ENCODE assay signal across 19 cellular contexts in genomic region chr2:171386627-171387026, GRCh38.
"Had no signal": no experiment of that assay in that cellular context is flagged by ENCODE, and none has a peak within 500 bp of the region (broad histone marks: within the 10 kb centered on the region; RNA-seq: fewer than 3 reads in every experiment).

No MANE protein-coding gene starts in this region.

- H3K27me3 Mint-ChIP-seq: activated naive CD4-positive, alpha-beta T cell treated with anti-CD3 and anti-CD28 coated beads, Interleukin-2, amount 50 U/mL, for 24 hours; effector memory CD8-positive, alpha-beta T cell; stimulated activated naive CD8-positive, alpha-beta T cell treated with anti-CD3 and anti-CD28 coated beads, Interleukin-15, Interleukin-2, amounts not matched to agents 100 ng/mL and 50 ng/mL, for 24 hours had no signal

- H3K4me2 ChIP-seq: hepatocyte had no signal

- ATAC-seq: body of pancreas; effector memory CD8-positive, alpha-beta T cell; psoas muscle; sciatic nerve had no signal

- H3K9me3 ChIP-seq: body of pancreas, psoas muscle, testis had no signal

- H3K9me3 Mint-ChIP-seq: activated naive CD4-positive, alpha-beta T cell treated with anti-CD3 and anti-CD28 coated beads, Interleukin-2, amount 50 U/mL, for 24 hours; effector memory CD8-positive, alpha-beta T cell; stimulated activated naive CD8-positive, alpha-beta T cell treated with anti-CD3 and anti-CD28 coated beads, Interleukin-15, Interleukin-2, amounts not matched to agents 100 ng/mL and 50 ng/mL, for 24 hours had no signal

- H3K4me3 Mint-ChIP-seq: activated naive CD4-positive, alpha-beta T cell treated with anti-CD3 and anti-CD28 coated beads, Interleukin-2, amount 50 U/mL, for 24 hours; effector memory CD8-positive, alpha-beta T cell; nephron; stimulated activated naive CD8-positive, alpha-beta T cell treated with anti-CD3 and anti-CD28 coated beads, Interleukin-15, Interleukin-2, amounts not matched to agents 100 ng/mL and 50 ng/mL, for 24 hours had no signal

- DNase-seq: activated CD4-positive, alpha-beta T cell treated with anti-CD3 and anti-CD28 coated beads for 48 hours; activated CD8-positive, alpha-beta memory T cell treated with anti-CD3 and anti-CD28 coated beads for 24 hours; amniotic stem cell; body of pancreas; central memory CD4-positive, alpha-beta T cell; cortex of kidney; effector memory CD8-positive, alpha-beta T cell; mammary epithelial cell; psoas muscle; spleen; T1000; testis; WERI-Rb-1 had no signal

- H3K27me3 ChIP-seq: body of pancreas, hepatocyte, spleen, testis had no signal

- H3K4me1 ChIP-seq: body of pancreas, psoas muscle, testis had no signal

- H2AFZ ChIP-seq: hepatocyte had no signal

- H3K36me3 ChIP-seq: spleen, WERI-Rb-1 had no signal

- H3K79me2 ChIP-seq: hepatocyte had no signal

- H3K4me3 ChIP-seq: body of pancreas, hepatocyte, psoas muscle, spleen, testis had no signal

- H3K27ac Mint-ChIP-seq: activated naive CD4-positive, alpha-beta T cell treated with anti-CD3 and anti-CD28 coated beads, Interleukin-2, amount 50 U/mL, for 24 hours; activated T-helper 2 cell treated with anti-CD3 and anti-CD28 coated beads, Interferon-gamma antibody, Interleukin-2, Interleukin-4, amounts not matched to agents 10 μg/mL and 5 μg/mL and 100 μg/mL, durations not matched to agents 14 hours and 24 hours and 36 hours; effector memory CD8-positive, alpha-beta T cell; nephron; stimulated activated naive CD8-positive, alpha-beta T cell treated with anti-CD3 and anti-CD28 coated beads, Interleukin-15, Interleukin-2, amounts not matched to agents 100 ng/mL and 50 ng/mL, for 24 hours had no signal

- H3K27ac ChIP-seq: body of pancreas, hepatocyte, psoas muscle, spleen, testis, WERI-Rb-1 had no signal
